ENCODE assay signal across 15 cellular contexts in the genomic region with DNA sequence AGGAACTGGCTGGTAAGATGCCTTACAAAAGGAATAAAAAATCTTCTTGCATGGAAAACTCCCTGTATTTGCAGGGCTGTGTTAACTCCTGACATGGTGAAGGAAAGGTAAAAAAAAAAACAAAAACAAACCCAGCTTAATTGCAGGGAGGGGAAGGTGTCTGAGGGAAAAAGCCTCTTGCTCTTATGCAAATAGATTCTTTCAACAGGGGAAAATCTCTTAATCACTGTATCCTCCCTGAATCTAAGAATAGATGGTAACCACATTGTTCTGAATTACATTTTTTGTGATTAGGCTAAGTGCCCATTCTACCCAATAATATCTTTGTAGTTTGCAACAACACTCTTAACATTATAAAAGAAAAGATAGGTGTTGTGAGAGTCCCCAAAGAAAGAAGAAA.
A peak's percentile ranks its signal among the peaks of the same experiment; 100 is the strongest.
DNase-seq lines count a peak whose midpoint lies in the region; ATAC-seq and TF ChIP-seq lines count a peak whose summit lies in the region.
"Had no signal": no experiment of that assay in that cellular context is flagged by ENCODE, and none has a peak within 500 bp of the region (broad histone marks: within the 10 kb centered on the region; RNA-seq: fewer than 3 reads in every experiment).

No MANE protein-coding gene starts in this region.

- ATAC-seq in GM18502 (IDR thresholded peaks at IDR 0.05; ENCODE audit: poor library complexity, unreplicated experiment), result peak; percentile 41
- peak; percentile 35 for ATAC-seq in GM19351 (IDR thresholded peaks at IDR 0.05; ENCODE audit: unreplicated experiment)
- peak; percentile 46 for ATAC-seq in HG03378 (IDR thresholded peaks at IDR 0.05; ENCODE audit: unreplicated experiment)
- ATAC-seq in Right ventricle myocardium superior (ENCODE audit: poor library complexity), result no peak
- ATAC-seq: GM12878, GM23338 had no signal

- H3K4me3 ChIP-seq in OCI-LY3 (ENCODE audit: low read length), result peak overlapping the region; percentile 17; the same call in 1 of the 2 replicates
- H3K4me3 ChIP-seq: BLaER1 treated with 17β-estradiol and CSF1 and Interleukin-3, amounts not matched to agents 10 nM and 100 nM; GM12878; GM23338 had no signal

- no peak overlapping the region for H2AFZ ChIP-seq in OCI-LY3 (ENCODE audit: low read depth, low read length)
- H2AFZ ChIP-seq: GM23338 had no signal

- TF ChIP-seq CTCF in OCI-LY3 (IDR thresholded peaks at IDR 0.05; ENCODE audit: low read depth, low read length), result no peak

- H3K9me3 ChIP-seq in OCI-LY3 (ENCODE audit: insufficient read depth, low read length), result peaks cover 20% of the 10 kb centered on the region; the same call in 1 of the 2 replicates

- H3K4me1 ChIP-seq in OCI-LY3 (ENCODE audit: low read length), result peaks cover 15% of the 10 kb centered on the region

- no peaks in the 10 kb centered on the region for H3K27me3 ChIP-seq in OCI-LY3 (ENCODE audit: low read depth, low read length)
- H3K27me3 ChIP-seq: BLaER1 treated with 17β-estradiol and CSF1 and Interleukin-3, amounts not matched to agents 10 nM and 100 nM had no signal

- peak overlapping the region; percentile 25; the same call in 1 of the 2 replicates for H3K4me2 ChIP-seq in OCI-LY3 (ENCODE audit: low read length)
- H3K4me2 ChIP-seq: BLaER1 treated with 17β-estradiol and CSF1 and Interleukin-3, amounts not matched to agents 10 nM and 100 nM; GM23338 had no signal

- intact Hi-C loops in Right ventricle myocardium superior (cut with DNase I), result no loop called here

- no peak overlapping the region for H3K9ac ChIP-seq in OCI-LY3 (ENCODE audit: low read length)
- H3K9ac ChIP-seq: BLaER1 treated with 17β-estradiol and CSF1 and Interleukin-3, amounts not matched to agents 10 nM and 100 nM had no signal

- DNase-seq in Right ventricle myocardium superior (no peak), midbrain (lab: John Stamatoyannopoulos, UW) (no peak), NCI-H1048 (lab: John Stamatoyannopoulos, UW) (no peak), NCI-H446 (lab: John Stamatoyannopoulos, UW) (no peak)
- DNase-seq: ACHN; CD4-positive, CD25-positive, alpha-beta regulatory T cell; H7; KG1 had no signal

- peak overlapping the region; percentile 61 for H3K27ac ChIP-seq in OCI-LY3 (ENCODE audit: low read length)
- H3K27ac ChIP-seq: BLaER1 treated with 17β-estradiol and CSF1 and Interleukin-3, amounts not matched to agents 10 nM and 100 nM had no signal

- no peaks in the 10 kb centered on the region for H3K79me2 ChIP-seq in OCI-LY3 (ENCODE audit: low read length)

- no peaks in the 10 kb centered on the region for H4K20me1 ChIP-seq in OCI-LY3 (ENCODE audit: insufficient read depth, low read length)
- H4K20me1 ChIP-seq: BLaER1 treated with 17β-estradiol and CSF1 and Interleukin-3, amounts not matched to agents 10 nM and 100 nM had no signal

- no peaks in the 10 kb centered on the region for H3K36me3 ChIP-seq in OCI-LY3 (replicated peaks; ENCODE audit: low read depth, low read length)
- H3K36me3 ChIP-seq: BLaER1 treated with 17β-estradiol and CSF1 and Interleukin-3, amounts not matched to agents 10 nM and 100 nM had no signal
